20 cellular contexts compared by ENCODE assay signal in the genomic region with DNA sequence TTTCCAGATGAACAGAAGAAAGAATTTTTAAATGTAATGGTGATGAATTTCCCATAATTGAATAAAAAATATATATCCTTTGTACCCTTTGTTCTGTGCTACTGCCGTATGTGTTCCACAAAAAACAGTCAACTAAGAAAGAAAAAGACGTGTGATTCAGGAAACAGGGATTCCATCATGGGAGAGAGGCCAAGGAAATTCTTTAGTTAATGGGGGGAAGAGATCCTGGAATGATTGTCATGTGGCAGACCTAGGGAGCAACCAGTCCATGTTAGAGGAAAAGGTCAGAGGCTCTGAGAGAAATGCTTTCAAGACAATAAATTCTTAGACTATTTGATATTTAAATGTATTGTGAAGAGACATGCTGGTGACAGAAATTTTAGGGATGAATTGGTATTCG.
"Had no signal": no experiment of that assay in that cellular context is flagged by ENCODE, and none has a peak within 500 bp of the region (broad histone marks: within the 10 kb centered on the region; RNA-seq: fewer than 3 reads in every experiment).

No MANE protein-coding gene starts in this region.

- DNase-seq: activated CD4-positive, alpha-beta T cell treated with anti-CD3 and anti-CD28 coated beads, Interleukin-2, amount 50 U/mL, for 1 hour; activated naive CD4-positive, alpha-beta T cell treated with anti-CD3 and anti-CD28 coated beads, Interleukin-2, amount 10 ng/mL, durations not matched to agents 7 days and 5 days; activated T-cell treated with anti-CD3 and anti-CD28 coated beads for 4 hours; dorsolateral prefrontal cortex; endodermal cell; erythroblast; left ventricle myocardium inferior; natural killer cell; occipital lobe; spleen; stomach; testis; upper lobe of right lung had no signal

- H3K4me3 ChIP-seq: ascending aorta, dorsolateral prefrontal cortex, hepatocyte, left ventricle myocardium inferior, prostate gland, spleen, stomach, testis, upper lobe of right lung had no signal

- H3K4me3 Mint-ChIP-seq: activated naive CD4-positive, alpha-beta T cell treated with anti-CD3 and anti-CD28 coated beads, Interleukin-2, amount 10 ng/mL, durations not matched to agents 7 days and 5 days; endodermal cell; memory B cell; natural killer cell had no signal

- H3K27ac ChIP-seq: ascending aorta, dorsolateral prefrontal cortex, hepatocyte, left ventricle myocardium inferior, prostate gland, spleen, stomach, testis, upper lobe of right lung had no signal

- H3K4me2 ChIP-seq: hepatocyte had no signal

- H3K27me3 ChIP-seq: ascending aorta, dorsolateral prefrontal cortex, hepatocyte, spleen, stomach, testis, upper lobe of right lung had no signal

- H3K36me3 ChIP-seq: ascending aorta, left ventricle myocardium inferior, prostate gland, spleen, stomach, upper lobe of right lung had no signal

- H3K9me3 ChIP-seq: ascending aorta, left ventricle myocardium inferior, prostate gland, stomach, testis, upper lobe of right lung had no signal

- H3K4me1 ChIP-seq: ascending aorta, left ventricle myocardium inferior, prostate gland, spleen, stomach, testis, upper lobe of right lung had no signal

- H2AFZ ChIP-seq: hepatocyte had no signal

- FAIRE-seq: keratinocyte had no signal

- H3K79me2 ChIP-seq: hepatocyte had no signal

- H3K9me3 Mint-ChIP-seq: activated naive CD4-positive, alpha-beta T cell treated with anti-CD3 and anti-CD28 coated beads, Interleukin-2, amount 10 ng/mL, durations not matched to agents 7 days and 5 days; activated T-helper 2 cell treated with anti-CD3 and anti-CD28 coated beads, Interferon-gamma antibody, Interleukin-2, Interleukin-4, amounts not matched to agents 10 μg/mL and 5 μg/mL and 100 μg/mL, durations not matched to agents 14 hours and 24 hours and 36 hours; natural killer cell had no signal

- ATAC-seq: natural killer cell, sciatic nerve, upper lobe of right lung had no signal

- H3K36me3 Mint-ChIP-seq: activated naive CD4-positive, alpha-beta T cell treated with anti-CD3 and anti-CD28 coated beads, Interleukin-2, amount 10 ng/mL, durations not matched to agents 7 days and 5 days; memory B cell; natural killer cell had no signal

- H3K27ac Mint-ChIP-seq: activated naive CD4-positive, alpha-beta T cell treated with anti-CD3 and anti-CD28 coated beads, Interleukin-2, amount 10 ng/mL, durations not matched to agents 7 days and 5 days; activated T-helper 2 cell treated with anti-CD3 and anti-CD28 coated beads, Interferon-gamma antibody, Interleukin-2, Interleukin-4, amounts not matched to agents 10 μg/mL and 5 μg/mL and 100 μg/mL, durations not matched to agents 14 hours and 24 hours and 36 hours; endodermal cell; memory B cell; natural killer cell had no signal

- H3K4me1 Mint-ChIP-seq: activated naive CD4-positive, alpha-beta T cell treated with anti-CD3 and anti-CD28 coated beads, Interleukin-2, amount 10 ng/mL, durations not matched to agents 7 days and 5 days; memory B cell had no signal
